8 cellular contexts compared by ENCODE assay signal in the genomic region with DNA sequence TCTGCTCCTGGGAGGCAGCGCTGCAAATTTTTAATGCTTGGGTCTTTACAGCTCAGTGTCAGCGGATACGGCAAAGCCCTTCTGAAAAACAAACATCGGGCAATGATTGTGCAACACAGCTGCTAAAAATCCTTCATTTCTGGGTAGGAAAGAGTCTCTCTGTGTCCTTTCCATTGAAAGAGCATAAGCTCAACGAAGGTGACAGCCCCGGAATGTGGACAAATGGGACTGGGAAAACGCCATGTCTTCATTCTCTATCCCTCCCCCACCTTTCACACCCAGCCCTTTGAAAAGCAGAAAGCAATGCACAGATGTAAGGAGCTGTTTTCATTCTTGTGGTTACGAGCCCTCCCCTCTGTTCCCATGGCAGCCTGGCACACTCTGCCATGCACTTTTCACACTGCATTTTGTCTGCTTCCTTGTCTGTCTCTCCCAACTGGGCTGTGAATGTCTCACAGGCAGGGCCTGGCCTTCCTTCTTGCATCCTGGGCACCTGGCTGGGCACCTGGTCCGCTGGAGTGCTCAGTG. TPM values are rescaled to one million over a fixed set of nuclear protein-coding genes. Genes with fewer than 3 reads are reported as not detected.
DNase-seq lines count a peak whose midpoint lies in the region; ATAC-seq and TF ChIP-seq lines count a peak whose summit lies in the region.

No MANE protein-coding gene starts in this region.

- H3K27ac ChIP-seq in RWPE1 (peak overlapping the region; percentile 38), foreskin keratinocyte (no peak overlapping the region), right atrium auricular region (no peak overlapping the region)

- H3K27ac Mint-ChIP-seq in stimulated activated naive CD8-positive, alpha-beta T cell treated with anti-CD3 and anti-CD28 coated beads, Interleukin-15, amount 100 ng/mL, for 72 hours = no peak overlapping the region

- DNase-seq in stimulated activated naive CD8-positive, alpha-beta T cell treated with anti-CD3 and anti-CD28 coated beads, Interleukin-15, amount 100 ng/mL, for 72 hours = no peak
- no peak for DNase-seq in stimulated activated naive CD8-positive, alpha-beta T cell treated with anti-CD3 and anti-CD28 coated beads, Interleukin-15, Interleukin-2, amounts not matched to agents 100 U/mL and 50 U/mL, for 24 hours
- DNase-seq in RWPE1 (ENCODE audit: low spot score) (no peak), foreskin keratinocyte (peak in 1 of 2 donors; percentile 44), SKM-1 treated with dmso at 0.1 percent for 144 hours (lab: John Stamatoyannopoulos, UW; ENCODE audit: unreplicated experiment) (no peak), GM13977 (ENCODE audit: low spot score) (no peak), right atrium auricular region (ENCODE audit: low spot score) (no peak)

- H3K4me3 Mint-ChIP-seq in stimulated activated naive CD8-positive, alpha-beta T cell treated with anti-CD3 and anti-CD28 coated beads, Interleukin-15, amount 100 ng/mL, for 72 hours = peak overlapping the region; percentile 34 to 45

- CTCF ChIA-PET in RWPE1 (lab: Yijun Ruan, JAX) = no interaction called here

- H3K27me3 ChIP-seq in foreskin keratinocyte (no peaks in the 10 kb centered on the region), right atrium auricular region (no peaks in the 10 kb centered on the region)

- peaks cover 46% of the 10 kb centered on the region for H3K4me1 Mint-ChIP-seq in stimulated activated naive CD8-positive, alpha-beta T cell treated with anti-CD3 and anti-CD28 coated beads, Interleukin-15, amount 100 ng/mL, for 72 hours

- H3K4me3 ChIP-seq in right atrium auricular region = no peak overlapping the region

- no peak for TF ChIP-seq CTCF in RWPE1 (conservative IDR thresholded peaks at IDR 0.05; ENCODE audit: low read depth)
- TF ChIP-seq CTCF in foreskin keratinocyte (conservative IDR thresholded peaks at IDR 0.05) = no peak
- TF ChIP-seq CTCF in GM13977 (IDR thresholded peaks at IDR 0.05; ENCODE audit: extremely low read depth, insufficient read depth, missing control alignments) = no peak
- no peak for TF ChIP-seq CTCF in right atrium auricular region (IDR thresholded peaks at IDR 0.05)

- H3K36me3 ChIP-seq in right atrium auricular region = no peaks in the 10 kb centered on the region

- H3K27me3 Mint-ChIP-seq in stimulated activated naive CD8-positive, alpha-beta T cell treated with anti-CD3 and anti-CD28 coated beads, Interleukin-15, amount 100 ng/mL, for 72 hours = no peaks in the 10 kb centered on the region

- in situ Hi-C loops in GM13977 (cut with MboI; ENCODE audit: low pct_unique_long_range_greater_than_20kb, low sequenced_read_pairs, unreplicated experiment) = no loop called here

- POLR2A ChIA-PET in RWPE1 (lab: Yijun Ruan, JAX; ENCODE audit: low non-redundant PET) = interaction anchor here (0.6 kb wide), 1 partner anchor 528 kb away, joined by 3 read pairs; the partner anchor contains the start of gene TMEM185B

- ATAC-seq in stimulated activated naive CD8-positive, alpha-beta T cell treated with anti-CD3 and anti-CD28 coated beads, Interleukin-15, amount 100 ng/mL, for 72 hours = no peak
- ATAC-seq in stimulated activated naive CD8-positive, alpha-beta T cell treated with anti-CD3 and anti-CD28 coated beads, Interleukin-15, Interleukin-2, amounts not matched to agents 100 U/mL and 50 U/mL, for 24 hours = no peak
- ATAC-seq in foreskin keratinocyte = peak; percentile 7
- no peak for ATAC-seq in HG02938 (IDR thresholded peaks at IDR 0.05; ENCODE audit: unreplicated experiment)

- H3K9me3 Mint-ChIP-seq in stimulated activated naive CD8-positive, alpha-beta T cell treated with anti-CD3 and anti-CD28 coated beads, Interleukin-15, amount 100 ng/mL, for 72 hours = no peaks in the 10 kb centered on the region

- H3K9me3 ChIP-seq in right atrium auricular region = no peaks in the 10 kb centered on the region

- peaks cover 4% of the 10 kb centered on the region for H3K4me1 ChIP-seq in foreskin keratinocyte
- H3K4me1 ChIP-seq in right atrium auricular region = peaks cover 0 to 8% of the 10 kb centered on the region in 2 donors

RNA-seq across cellular contexts. Expression of gene TMEM177, which starts 16.1 kb away (rescaled TPM):
- total RNA-seq in foreskin keratinocyte (19.8 and 22.2 TPM in 2 replicates), right atrium auricular region (1 to 10 TPM; 6.4 to 8.1 TPM)
- 26.6 and 29.7 TPM in 2 replicates for polyA plus RNA-seq in foreskin keratinocyte
